Comparison of ENCODE assay signal across 16 cellular contexts in the genomic region with DNA sequence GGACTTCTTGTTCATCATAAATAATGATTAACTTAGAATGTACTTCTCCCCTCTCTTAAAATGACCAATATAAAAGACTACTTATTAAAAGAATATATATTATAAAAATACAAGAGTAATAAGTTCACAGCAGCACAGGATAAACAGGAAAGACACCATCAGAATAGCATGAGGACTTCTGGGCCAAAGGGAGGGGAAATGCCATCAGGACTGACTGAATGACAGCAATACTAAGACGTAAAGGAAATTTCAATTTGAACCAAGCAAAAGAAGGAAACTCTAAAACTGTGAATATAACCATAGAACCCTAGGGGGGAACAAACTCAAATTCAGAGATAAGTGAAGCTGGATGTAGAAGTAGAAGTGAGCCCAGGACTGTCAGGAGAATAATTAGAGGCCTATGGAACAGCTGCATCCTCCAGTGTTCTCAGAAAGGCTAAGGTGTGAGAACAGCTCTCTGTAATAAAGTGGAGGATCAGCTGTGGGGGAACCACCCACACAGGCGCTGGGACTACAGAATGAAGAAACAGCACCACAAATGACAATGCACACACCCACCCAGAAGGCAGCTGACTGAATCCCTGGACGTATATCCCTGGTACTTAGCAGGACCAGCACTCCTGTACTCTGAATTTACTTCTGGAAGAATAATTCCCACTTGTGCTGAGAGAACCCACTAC. TPM values are rescaled to one million over a fixed set of nuclear protein-coding genes. Genes with fewer than 3 reads are reported as not detected.
DNase-seq lines count a peak whose midpoint lies in the region; ATAC-seq lines count a peak whose summit lies in the region.
"Had no signal": no experiment of that assay in that cellular context is flagged by ENCODE, and none has a peak within 500 bp of the region (broad histone marks: within the 10 kb centered on the region; RNA-seq: fewer than 3 reads in every experiment).

No MANE protein-coding gene starts in this region.

- no peak for ATAC-seq in HG02884 (IDR thresholded peaks at IDR 0.05; ENCODE audit: unreplicated experiment)
- ATAC-seq in HG03039 (IDR thresholded peaks at IDR 0.05; ENCODE audit: unreplicated experiment) = no peak

- DNase-seq in stimulated activated CD4-positive, alpha-beta T cell treated with anti-CD3 and anti-CD28 coated beads, Interleukin-15, amount 100 ng/mL, for 24 hours = peak; percentile 3
- no peak for DNase-seq in stimulated activated CD4-positive, alpha-beta T cell treated with anti-CD3 and anti-CD28 coated beads, Interleukin-4, amount 100 ng/mL, for 1 hour
- DNase-seq in LHCN-M2 (ENCODE audit: low read depth) (peak; percentile 71), lung microvascular endothelial cell (ENCODE audit: low read depth in 2 of 2) (peak; percentile 62 to 75), DMS114 treated with DMSO at 0.1 percent for 48 hours (lab: John Stamatoyannopoulos, UW; ENCODE audit: unreplicated experiment) (no peak), HAP-1 (ENCODE audit: low spot score in 2 of 2) (no peak)
- DNase-seq: activated CD4-positive, CD25-positive, alpha-beta regulatory T cell treated with anti-CD3 and anti-CD28 coated beads, Interleukin-2, amount 50 U/mL, for 72 hours; Caco-2; cerebellar nuclear complex; GF-D8; KG1; NCI-H146; NCI-H524 treated with DMSO at 0.1 percent for 48 hours had no signal

- H3K27me3 ChIP-seq in HAP-1 (ENCODE audit: low read depth) = no peaks in the 10 kb centered on the region

- H3K9me3 ChIP-seq in HAP-1 = no peaks in the 10 kb centered on the region
- H3K9me3 ChIP-seq: Caco-2 had no signal

- in situ Hi-C loops in HAP-1 (cut with MboI; ENCODE audit: low sequenced_read_pairs) = no loop called here

- H3K4me1 ChIP-seq in HAP-1 = no peaks in the 10 kb centered on the region
- H3K4me1 ChIP-seq: Caco-2 had no signal

- no peaks in the 10 kb centered on the region for H3K36me3 ChIP-seq in HAP-1 (replicated peaks)

- no peak overlapping the region for H3K4me3 ChIP-seq in HAP-1
- H3K4me3 ChIP-seq: smooth muscle cell had no signal

RNA-seq across cellular contexts. Expression of gene ZHX3, which starts 37.8 kb away (rescaled TPM):
- 31.6 and 35.1 TPM in 2 replicates for total RNA-seq in LHCN-M2 (2014; rRNA removed)
- polyA plus RNA-seq in LHCN-M2 (2012) = 23.2 TPM
- 5.9 and 6.5 TPM in 2 replicates for total RNA-seq in lung microvascular endothelial cell

Comparison
In these comparisons a context has a peak if more than half of its experiments do, and no peak if none do; other contexts are left out.
1. DNase-seq: peak in stimulated activated CD4-positive, alpha-beta T cell treated with anti-CD3 and anti-CD28 coated beads, Interleukin-15, amount 100 ng/mL, for 24 hours (single experiment), LHCN-M2 (single experiment) and lung microvascular endothelial cell (2 of 2); none in stimulated activated CD4-positive, alpha-beta T cell treated with anti-CD3 and anti-CD28 coated beads, Interleukin-4, amount 100 ng/mL, for 1 hour (single experiment), DMS114 treated with DMSO at 0.1 percent for 48 hours (single experiment) and HAP-1 (0 of 2).